31 cellular contexts compared by ENCODE assay signal in the genomic region with DNA sequence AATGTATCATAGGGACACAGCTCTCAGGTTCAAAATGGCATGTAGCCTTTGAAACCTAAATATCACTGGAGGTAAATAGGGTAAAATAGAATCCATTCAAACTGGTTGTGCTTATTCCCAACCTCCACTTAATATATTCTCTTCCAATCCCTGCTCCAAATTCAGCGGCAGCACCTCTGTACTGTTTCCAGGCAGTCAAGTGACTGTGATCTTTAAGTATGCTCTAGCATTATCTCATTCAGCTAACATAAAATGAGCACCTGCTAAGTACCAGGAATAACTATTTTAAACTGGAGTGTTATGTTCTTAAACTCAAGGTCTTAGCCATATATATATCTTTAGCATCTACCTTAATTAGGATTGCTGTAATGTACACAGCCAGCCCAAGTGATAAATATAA.
"Had no signal": no experiment of that assay in that cellular context is flagged by ENCODE, and none has a peak within 500 bp of the region (broad histone marks: within the 10 kb centered on the region; RNA-seq: fewer than 3 reads in every experiment).

No MANE protein-coding gene starts in this region.

- H3K4me3 ChIP-seq: ascending aorta, cardiac muscle cell had no signal

- H3K27me3 ChIP-seq: ascending aorta, cardiac muscle cell had no signal

- FAIRE-seq: bronchial epithelial cell, TTC549 had no signal

- H3K4me1 ChIP-seq: ascending aorta had no signal

- ATAC-seq: activated CD8-positive, alpha-beta T cell treated with anti-CD3 and anti-CD28 coated beads for 36 hours; activated naive CD8-positive, alpha-beta T cell treated with anti-CD3 and anti-CD28 coated beads, Interleukin-2, amount 50 U/mL, for 24 hours; activated T-cell treated with anti-CD3 and anti-CD28 coated beads, Interleukin-2, amount 50 U/mL, for 4 hours; activated T-cell treated with anti-CD3 and anti-CD28 coated beads, Interleukin-2, amount 50 U/mL, for 72 hours; activated T-helper 17 cell treated with anti-CD3 and anti-CD28 coated beads, Interleukin-2, amount 50 U/mL, for 72 hours had no signal

- H3K27ac ChIP-seq: ascending aorta, cardiac muscle cell, VCaP had no signal

- DNase-seq: activated B cell treated with CpG ODN at 0.5 μM for 24 hours; activated CD4-positive, alpha-beta memory T cell treated with anti-CD3 and anti-CD28 coated beads for 36 hours; activated CD4-positive, alpha-beta T cell treated with anti-CD3 and anti-CD28 coated beads for 4 hours; activated CD4-positive, alpha-beta T cell treated with anti-CD3 and anti-CD28 coated beads, Interleukin-2, amount 10 ng/mL, durations not matched to agents 24 days and 14 days; activated CD4-positive, alpha-beta T cell treated with anti-CD3 and anti-CD28 coated beads, Interleukin-2, amount 50 U/mL, for 1 hour; activated CD4-positive, alpha-beta T cell treated with anti-CD3 and anti-CD28 coated beads, Interleukin-2, amount 50 U/mL, for 4 hours; activated CD4-positive, CD25-positive, alpha-beta regulatory T cell treated with anti-CD3 and anti-CD28 coated beads, Interleukin-2, amount 50 U/mL, for 72 hours; activated CD8-positive, alpha-beta memory T cell treated with anti-CD3 and anti-CD28 coated beads, Interleukin-2, amount 50 U/mL, for 4 hours; activated CD8-positive, alpha-beta T cell treated with anti-CD3 and anti-CD28 coated beads for 36 hours; activated gamma-delta T cell; activated naive CD4-positive, alpha-beta T cell treated with anti-CD3 and anti-CD28 coated beads, Interleukin-2, amount 10 ng/mL, durations not matched to agents 7 days and 5 days; activated naive CD4-positive, alpha-beta T cell treated with Interleukin-2 at 50 U/mL for 16 hours; activated naive CD8-positive, alpha-beta T cell treated with anti-CD3 and anti-CD28 coated beads, Interleukin-2, amount 10 ng/mL, durations not matched to agents 7 days and 5 days; activated naive CD8-positive, alpha-beta T cell treated with anti-CD3 and anti-CD28 coated beads, Interleukin-2, amount 50 U/mL, for 24 hours; activated T-cell treated with anti-CD3 and anti-CD28 coated beads for 4 hours; activated T-cell treated with anti-CD3 and anti-CD28 coated beads, Interleukin-2, amount 50 U/mL, for 1 hour; activated T-cell treated with anti-CD3 and anti-CD28 coated beads, Interleukin-2, amount 50 U/mL, for 4 hours; activated T-cell treated with anti-CD3 and anti-CD28 coated beads, Interleukin-2, amount 50 U/mL, for 72 hours; amygdala; anterior cingulate cortex; caudate nucleus; cerebellar nuclear complex; T-helper 1 cell; T-helper 2 cell; T-helper 9 cell had no signal

- H3K36me3 ChIP-seq: ascending aorta, cardiac muscle cell had no signal

- H3K9me3 ChIP-seq: ascending aorta had no signal
